Comparison of ENCODE assay signal across 11 cellular contexts in the genomic region with DNA sequence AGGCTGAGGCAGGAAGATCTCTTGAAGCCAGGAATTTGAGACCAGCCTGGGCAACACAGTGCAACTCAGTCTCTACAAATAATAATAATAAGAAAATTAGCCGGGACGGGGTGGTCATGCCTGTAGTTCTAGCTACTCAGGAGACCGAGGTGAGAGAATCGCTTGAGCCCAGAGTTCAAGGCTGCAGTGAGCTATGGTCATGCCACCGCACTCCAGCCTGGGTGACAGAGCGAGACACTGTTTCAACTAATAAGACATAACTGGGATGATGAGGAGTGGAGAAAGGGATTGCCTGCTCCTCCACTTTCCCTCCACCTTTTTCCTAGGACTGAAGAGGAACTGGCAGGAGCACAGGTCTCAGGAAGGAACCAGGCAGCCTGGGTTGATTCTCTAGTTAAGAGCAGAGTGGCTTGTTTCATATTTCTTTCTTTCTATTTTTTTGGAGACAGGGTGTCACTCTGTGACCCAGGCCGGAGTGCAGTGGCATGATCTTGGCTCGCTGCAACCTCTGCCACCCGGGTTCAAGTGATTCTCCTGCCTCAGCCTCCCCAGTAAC. TPM values are rescaled to one million over a fixed set of nuclear protein-coding genes. Genes with fewer than 3 reads are reported as not detected.
DNase-seq lines count a peak whose midpoint lies in the region; ATAC-seq, FAIRE-seq and TF ChIP-seq lines count a peak whose summit lies in the region.
"Had no signal": no experiment of that assay in that cellular context is flagged by ENCODE, and none has a peak within 500 bp of the region (broad histone marks: within the 10 kb centered on the region; RNA-seq: fewer than 3 reads in every experiment).

No MANE protein-coding gene starts in this region.

- SMC1A ChIA-PET in GM12878 (lab: Charles Lee; ENCODE audit: uncharacterized antibody, unreplicated experiment): interaction anchor here (1.5 to 1.6 kb wide), 2 partner anchors 9 to 22 kb away, joined by 4 read pairs; no protein-coding TSS in a partner anchor

- TF ChIP-seq POLR2A in GM12878 (IDR thresholded peaks at IDR 0.05; ENCODE audit: low read depth, low read length): no peak

- H3K79me1 ChIP-seq in H9 (ENCODE audit: insufficient read depth, low read depth, low read length, poor library complexity, severe bottlenecking): no peaks in the 10 kb centered on the region

- H3K79me2 ChIP-seq in H9 (ENCODE audit: insufficient read depth, low read length): peaks cover under 1% of the 10 kb centered on the region; the same call in 1 of the 2 replicates
- peaks cover 11% of the 10 kb centered on the region for H3K79me2 ChIP-seq in GM12878 (ENCODE audit: control insufficient read depth, insufficient read depth, low read length)

- no peak overlapping the region for H2BK20ac ChIP-seq in H9 (ENCODE audit: low read depth, low read length, poor library complexity, severe bottlenecking)

- peaks cover under 1% of the 10 kb centered on the region for H3K23me2 ChIP-seq in H9 (ENCODE audit: insufficient read length, low read depth, low read length, poor library complexity, severe bottlenecking)

- H3K4me1 Mint-ChIP-seq in H9: peaks cover 31 to 36% of the 10 kb centered on the region in 2 experiments
- H3K4me1 Mint-ChIP-seq in nephron: peaks cover 25% of the 10 kb centered on the region

- no peak overlapping the region for H3K4ac ChIP-seq in H9 (ENCODE audit: low read depth, low read length)

- no peaks in the 10 kb centered on the region for H3K27me3 ChIP-seq in BLaER1 treated with 17β-estradiol and CSF1 and Interleukin-3, amounts not matched to agents 10 nM and 100 nM
- H3K27me3 ChIP-seq in H9 (ENCODE audit: insufficient read depth, low read length) (no peaks in the 10 kb centered on the region), GM12878 (replicated peaks in 1 of 2; ENCODE audit: control insufficient read depth in 2 of 2, insufficient read depth in 2 of 2, low read length in 1 of 2) (no peaks in the 10 kb centered on the region)
- H3K27me3 ChIP-seq: brain microvascular endothelial cell had no signal

- intact Hi-C loops in GM12878 (cut with micrococcal nuclease; ENCODE audit: unreplicated experiment): no loop called here

- H2BK5ac ChIP-seq in H9 (ENCODE audit: insufficient read length, low read length): no peak overlapping the region

- H4K8ac ChIP-seq in H9 (replicated peaks; ENCODE audit: insufficient read length, low read depth, low read length): no peak overlapping the region

- CTCF ChIA-PET in GM12878 (lab: Yijun Ruan, JAX): interaction anchor here (1.4 to 2.9 kb wide), 2 partner anchors 70 to 187 kb away, joined by 3 to 13 read pairs; no protein-coding TSS in a partner anchor

- H3K4me2 ChIP-seq in BLaER1 treated with 17β-estradiol and CSF1 and Interleukin-3, amounts not matched to agents 10 nM and 100 nM: peak overlapping the region in 7 of 11 experiments; percentile 59 to 95 (median 77); a peak in 8 of 22 replicates
- H3K4me2 ChIP-seq in H9 (ENCODE audit: insufficient read depth, insufficient read length, low read length) (no peak overlapping the region), GM12878 (ENCODE audit: control insufficient read depth, insufficient read depth) (peak overlapping the region; percentile 99)

- H3K4me1 ChIP-seq in BLaER1 treated with 17β-estradiol and CSF1 and Interleukin-3, amounts not matched to agents 10 nM and 100 nM: peaks cover 29 to 56% (median 38%) of the 10 kb centered on the region in 10 experiments
- H3K4me1 ChIP-seq in H9 (ENCODE audit: insufficient read depth, low read length) (no peaks in the 10 kb centered on the region), GM12878 (ENCODE audit: control insufficient read depth, insufficient read depth, low read length) (peaks cover 21% of the 10 kb centered on the region)

- no peak overlapping the region for H3K14ac ChIP-seq in H9 (ENCODE audit: insufficient read depth, low read length)

- H2AFZ ChIP-seq in H9 (ENCODE audit: low read length): no peak overlapping the region
- H2AFZ ChIP-seq in GM12878 (ENCODE audit: control insufficient read depth, low read depth, low read length): no peak overlapping the region

- H3K27ac Mint-ChIP-seq in H9 (peak overlapping the region in 2 of 3 experiments; percentile 97 to 98; a peak in 2 of 7 replicates), nephron (peak overlapping the region; percentile 89 to 97 (median 96))

- H2BK120ac ChIP-seq in H9 (ENCODE audit: low read depth, low read length, poor library complexity, severe bottlenecking): no peak overlapping the region

- H4K5ac ChIP-seq in H9 (ENCODE audit: insufficient read length, low read depth, low read length): no peak overlapping the region

- peak overlapping the region; percentile 73 to 84; a peak in 3 of 5 replicates for H3K4me3 Mint-ChIP-seq in H9
- peak overlapping the region; percentile 88 to 90 (median 89) for H3K4me3 Mint-ChIP-seq in nephron

- H3K36me3 ChIP-seq in BLaER1 treated with 17β-estradiol and CSF1 and Interleukin-3, amounts not matched to agents 10 nM and 100 nM: peaks cover 0 to 6% (median 0%) of the 10 kb centered on the region in 11 experiments; a peak in 4 of 22 replicates
- H3K36me3 ChIP-seq in GM12878 (ENCODE audit: control insufficient read depth in 2 of 2, insufficient read depth in 2 of 2, low read length in 1 of 2): no peaks in the 10 kb centered on the region
- H3K36me3 ChIP-seq: brain microvascular endothelial cell had no signal

- H3K9ac ChIP-seq in BLaER1 treated with 17β-estradiol and CSF1 and Interleukin-3, amounts not matched to agents 10 nM and 100 nM: peak overlapping the region in 4 of 11 experiments; percentile 60 to 76 (median 74); a peak in 4 of 22 replicates
- H3K9ac ChIP-seq in H9 (ENCODE audit: extremely low read depth, insufficient read length, low read length): no peak overlapping the region
- peak overlapping the region; percentile 69 for H3K9ac ChIP-seq in GM12878 (ENCODE audit: control insufficient read depth, insufficient read depth, low read length)

- TF ChIP-seq CTCF in H9 (conservative IDR thresholded peaks at IDR 0.05): no peak
- TF ChIP-seq CTCF in GM12878 (IDR thresholded peaks at IDR 0.05 in 2 of 3, conservative IDR thresholded peaks at IDR 0.05 in 1 of 3; ENCODE audit: control insufficient read depth in 2 of 3, extremely low read depth in 1 of 3, insufficient read depth in 1 of 3, low read depth in 3 of 3, low read length in 3 of 3): no peak
- no peak for TF ChIP-seq CTCF in nephron (IDR thresholded peaks at IDR 0.05; ENCODE audit: unreplicated experiment in 3 of 3)

- H3K27ac ChIP-seq in BLaER1 treated with 17β-estradiol and CSF1 and Interleukin-3, amounts not matched to agents 10 nM and 100 nM: peak overlapping the region in 8 of 11 experiments; percentile 68 to 87 (median 73); a peak in 14 of 22 replicates
- H3K27ac ChIP-seq in H9 (ENCODE audit: insufficient read length, low read depth, low read length) (no peak overlapping the region), GM12878 (ENCODE audit: control insufficient read depth, insufficient read depth) (peak overlapping the region; percentile 90)

- H3K56ac ChIP-seq in H9 (ENCODE audit: insufficient read length, low read depth, low read length): no peak overlapping the region

- H3K36me3 Mint-ChIP-seq in H9 (ENCODE audit: insufficient read depth in 1 of 3, low read depth in 3 of 3) (peaks cover 0 to 2% (median under 1%) of the 10 kb centered on the region in 3 experiments; a peak in 2 of 7 replicates), nephron (ENCODE audit: low read depth) (no peaks in the 10 kb centered on the region)

- DNase-seq in H9: no peak
- DNase-seq in GM12878 (ENCODE audit: low read depth, low spot score): no peak
- no peak for DNase-seq in stimulated activated naive CD4-positive, alpha-beta T cell treated with Interleukin-2 at 50 U/mL for 16 hours (lab: John Stamatoyannopoulos, UW)
- no peak for DNase-seq in HK-2 (ENCODE audit: unreplicated experiment)
- DNase-seq in NCI-H345 (lab: John Stamatoyannopoulos, UW): no peak
- DNase-seq: brain microvascular endothelial cell, NCI-H1048 had no signal

- H3T11ph ChIP-seq in H9 (ENCODE audit: low read length): no peak overlapping the region

- H2AK5ac ChIP-seq in H9 (ENCODE audit: insufficient read length, low read length): no peak overlapping the region

- peaks cover 0 to 2% (median 0%) of the 10 kb centered on the region in 11 experiments; a peak in 2 of 22 replicates for H4K20me1 ChIP-seq in BLaER1 treated with 17β-estradiol and CSF1 and Interleukin-3, amounts not matched to agents 10 nM and 100 nM
- H4K20me1 ChIP-seq in H9 (ENCODE audit: control insufficient read depth, insufficient read depth, insufficient read length) (no peaks in the 10 kb centered on the region), GM12878 (ENCODE audit: control insufficient read depth, insufficient read depth) (no peaks in the 10 kb centered on the region)

- no peak for TF ChIP-seq RAD21 in GM12878 (IDR thresholded peaks at IDR 0.05; ENCODE audit: insufficient read depth, low read depth, low read length)

- no peak for FAIRE-seq in GM12878 (lab: Jason Lieb, UNC)
- FAIRE-seq: H54 had no signal

- H3K4me3 ChIP-seq in BLaER1 treated with 17β-estradiol and CSF1 and Interleukin-3, amounts not matched to agents 10 nM and 100 nM: no peak overlapping the region
- peak overlapping the region; percentile 46; the same call in 1 of the 2 replicates for H3K4me3 ChIP-seq in GM12878

- H3K27me3 Mint-ChIP-seq in H9 (ENCODE audit: low read depth) (peaks cover 1% of the 10 kb centered on the region), nephron (ENCODE audit: low read depth) (peaks cover 4% of the 10 kb centered on the region)

- H3K9me3 Mint-ChIP-seq in H9 (no peaks in the 10 kb centered on the region; a peak in 1 of 5 replicates), nephron (no peaks in the 10 kb centered on the region)

- RAD21 ChIA-PET in GM12878 (lab: Charles Lee; ENCODE audit: unreplicated experiment): interaction anchor here (2.3 kb wide), 1 partner anchor 70 kb away, joined by 6 read pairs; no protein-coding TSS in a partner anchor

- no peaks in the 10 kb centered on the region for H3K9me3 ChIP-seq in BLaER1 treated with 17β-estradiol and CSF1 and Interleukin-3, amounts not matched to agents 10 nM and 100 nM (replicated peaks in 1 of 11)
- H3K9me3 ChIP-seq in H9 (ENCODE audit: control insufficient read depth, low read depth, low read length) (no peaks in the 10 kb centered on the region), GM12878 (replicated peaks; ENCODE audit: control insufficient read depth, insufficient read depth, low read length) (no peaks in the 10 kb centered on the region)

- BruUV-seq in GM12878 (replicated peaks; lab: Mats Ljungman, UMichigan): no TSS peak

- no peak overlapping the region for H3K18ac ChIP-seq in H9 (ENCODE audit: insufficient read length, low read depth, low read length)

- POLR2A ChIA-PET in GM12878 (lab: Charles Lee): interaction anchor here (0.6 to 1.7 kb wide), 3 partner anchors 72 to 187 kb away, joined by 3 to 10 read pairs (median 5); no protein-coding TSS in a partner anchor

- H2BK12ac ChIP-seq in H9 (ENCODE audit: insufficient read length, low read depth, low read length): no peak overlapping the region

- no CpG with 5 or more reads among the region's 9 CpGs for WGBS in H9 (ENCODE audit: extremely low coverage, insufficient read length, low lambda C conversion rate)
- 87% methylated on average over 9 of the region's 9 CpGs for WGBS in GM12878 (ENCODE audit: insufficient coverage, insufficient replicate concordance, low lambda C conversion rate, missing lambda C conversion rate)

- no peak overlapping the region for H3K23ac ChIP-seq in H9 (ENCODE audit: insufficient read length, low read depth, low read length)

- no peak overlapping the region for H2BK15ac ChIP-seq in H9 (ENCODE audit: low read depth, low read length)

- TF ChIP-seq EP300 in GM12878 (IDR thresholded peaks at IDR 0.05; ENCODE audit: borderline replicate concordance in 1 of 2, control insufficient read depth in 1 of 2, low read depth in 2 of 2, low read length in 2 of 2): no peak

- H4K91ac ChIP-seq in H9 (ENCODE audit: insufficient read length, low read depth, low read length): no peak overlapping the region

- in situ Hi-C loops in GM12878 (cut with MboI): no loop called here

- no peak for ATAC-seq in GM12878
- ATAC-seq in GM21619 (IDR thresholded peaks at IDR 0.05; ENCODE audit: unreplicated experiment): no peak

RNA-seq across cellular contexts. Expression of gene GPI, which starts 4.6 kb away (rescaled TPM):
- 373 and 381 TPM in 2 replicates for total RNA-seq in H9 (2021)
- total RNA-seq in GM12878 (2013; cell fraction: nucleolus; rRNA removed): 401 and 455 TPM in 2 replicates
- 190 and 208 TPM in 2 replicates for total RNA-seq in GM12878 (2014; rRNA removed)
- total RNA-seq in GM12878 (2014; rRNA removed; fragmentation: Illumina TruSeq; extraction: Trizol): 132 and 145 TPM in 2 replicates
- 389 and 390 TPM in 2 replicates for total RNA-seq in GM12878 (2021)
- 425 TPM for polyA plus RNA-seq in GM12878 (2011; ENCODE audit: low read depth)
- 73.4 and 161 TPM in 2 replicates for polyA plus RNA-seq in GM12878 (2011; rRNA removed)
- polyA plus RNA-seq in GM12878 (2011; cell fraction: cytosol; rRNA removed): 243 and 341 TPM in 2 replicates
- 464 and 522 TPM in 2 replicates for polyA plus RNA-seq in GM12878 (2011; cell fraction: nucleus; rRNA removed)
- 590 and 669 TPM in 2 replicates for polyA plus RNA-seq in GM12878 (2012)
- 164 and 308 TPM in 2 replicates for polyA plus RNA-seq in GM12878 (2014; fragmentation: Illumina TruSeq; extraction: Trizol)
- polyA plus RNA-seq in GM12878 (2014; fragmentation: Nextera tagmentation; extraction: Ambion mirVana): 100 to 1,000 TPM; 124 to 133 TPM
- 171 and 202 TPM in 2 replicates for polyA plus RNA-seq in GM12878 (2014; rRNA removed)
- polyA plus RNA-seq in GM12878 (2016; fragmentation: Nextera tagmentation; extraction: Ambion mirVana): 100 to 1,000 TPM; 387 to 400 TPM
- polyA minus RNA-seq in GM12878 (2011; rRNA and poly(A)+ RNA removed): 290 and 381 TPM in 2 replicates
- polyA minus RNA-seq in GM12878 (2011; cell fraction: cytosol; rRNA and poly(A)+ RNA removed): 243 and 254 TPM in 2 replicates
- polyA minus RNA-seq in GM12878 (2011; cell fraction: nucleus; rRNA and poly(A)+ RNA removed): 138 and 217 TPM in 2 replicates

RNA-seq across cellular contexts. Expression of gene PDCD2L, which starts 43.8 kb away (rescaled TPM):
- total RNA-seq in H9 (2021): 40.5 and 43.3 TPM in 2 replicates
- total RNA-seq in GM12878 (2013; cell fraction: nucleolus; rRNA removed): 19.9 and 25.0 TPM in 2 replicates
- total RNA-seq in GM12878 (2014; rRNA removed): 34.3 and 36.5 TPM in 2 replicates
- total RNA-seq in GM12878 (2014; rRNA removed; fragmentation: Illumina TruSeq; extraction: Trizol): 27.0 and 31.0 TPM in 2 replicates
- total RNA-seq in GM12878 (2021): 28.0 and 29.9 TPM in 2 replicates
- 14.1 TPM for polyA plus RNA-seq in GM12878 (2011; ENCODE audit: low read depth)
- polyA plus RNA-seq in GM12878 (2011; rRNA removed): 41.3 and 47.9 TPM in 2 replicates
- 36.8 and 44.3 TPM in 2 replicates for polyA plus RNA-seq in GM12878 (2011; cell fraction: cytosol; rRNA removed)
- polyA plus RNA-seq in GM12878 (2011; cell fraction: nucleus; rRNA removed): 21.6 and 28.4 TPM in 2 replicates
- polyA plus RNA-seq in GM12878 (2012): 15.9 and 18.3 TPM in 2 replicates
- 12.2 and 18.2 TPM in 2 replicates for polyA plus RNA-seq in GM12878 (2014; fragmentation: Illumina TruSeq; extraction: Trizol)
- 10 to 100 TPM in 1 of 2 experiments, 1 to 10 TPM in 1; 7.2 to 19.1 TPM for polyA plus RNA-seq in GM12878 (2014; fragmentation: Nextera tagmentation; extraction: Ambion mirVana)
- 32.2 and 32.5 TPM in 2 replicates for polyA plus RNA-seq in GM12878 (2014; rRNA removed)
- 10 to 100 TPM; 25.7 to 25.8 TPM for polyA plus RNA-seq in GM12878 (2016; fragmentation: Nextera tagmentation; extraction: Ambion mirVana)
- 32.1 and 36.2 TPM in 2 replicates for polyA minus RNA-seq in GM12878 (2011; rRNA and poly(A)+ RNA removed)
- polyA minus RNA-seq in GM12878 (2011; cell fraction: cytosol; rRNA and poly(A)+ RNA removed): 8.7 and 11.1 TPM in 2 replicates
- polyA minus RNA-seq in GM12878 (2011; cell fraction: nucleus; rRNA and poly(A)+ RNA removed): 5.7 and 10.2 TPM in 2 replicates
